12 cellular contexts compared by ENCODE assay signal in genomic region chr3:134911611-134912604, GRCh38.
DNase-seq lines count a peak whose midpoint lies in the region; ATAC-seq and TF ChIP-seq lines count a peak whose summit lies in the region.
"Had no signal": no experiment of that assay in that cellular context is flagged by ENCODE, and none has a peak within 500 bp of the region (broad histone marks: within the 10 kb centered on the region; RNA-seq: fewer than 3 reads in every experiment).

No MANE protein-coding gene starts in this region.

- H3K4me1 ChIP-seq in gastrocnemius medialis, result no peaks in the 10 kb centered on the region

- no peaks in the 10 kb centered on the region for H3K9me3 ChIP-seq in gastrocnemius medialis

- no peaks in the 10 kb centered on the region for H3K36me3 ChIP-seq in gastrocnemius medialis

- intact Hi-C loops in gastrocnemius medialis (cut with DNase I; ENCODE audit: low total_unique reads), result no loop called here

- ATAC-seq in gastrocnemius medialis, result no peak
- no peak for ATAC-seq in GM18873 (IDR thresholded peaks at IDR 0.05; ENCODE audit: low FRiP score, unreplicated experiment)
- no peak for ATAC-seq in HG02884 (IDR thresholded peaks at IDR 0.05; ENCODE audit: unreplicated experiment)

- no peak for TF ChIP-seq POLR2A in gastrocnemius medialis (IDR thresholded peaks at IDR 0.05)

- H3K27me3 ChIP-seq in gastrocnemius medialis, result no peaks in the 10 kb centered on the region

- no peak overlapping the region for H3K27ac ChIP-seq in gastrocnemius medialis

- in situ Hi-C loops in gastrocnemius medialis (cut with MboI; ENCODE audit: low sequenced_read_pairs in 4 of 4), result no loop called here

- H3K4me3 ChIP-seq in gastrocnemius medialis, result no peak overlapping the region

- peak; percentile 53 for DNase-seq in activated effector memory CD4-positive, alpha-beta T cell treated with anti-CD3 and anti-CD28 coated beads, Interleukin-2, amount 50 U/mL, for 16 hours
- no peak for DNase-seq in activated effector memory CD4-positive, alpha-beta T cell treated with Interleukin-2 at 50 U/mL for 16 hours
- DNase-seq in NCI-H526 (lab: John Stamatoyannopoulos, UW) (peak; percentile 68 to 80), mesenteric fat pad (ENCODE audit: low spot score) (peak; percentile 87), gastrocnemius medialis (no peak)
- DNase-seq: Calu3; CD4-positive, CD25-positive, alpha-beta regulatory T cell; H7; Kasumi-1; NCI-H1436 had no signal

- TF ChIP-seq CTCF in gastrocnemius medialis (IDR thresholded peaks at IDR 0.05 in 4 of 5, conservative IDR thresholded peaks at IDR 0.05 in 1 of 5), result no peak

Comparison
In these comparisons a context has a peak if more than half of its experiments do, and no peak if none do; other contexts are left out.
1. DNase-seq: peak in activated effector memory CD4-positive, alpha-beta T cell treated with anti-CD3 and anti-CD28 coated beads, Interleukin-2, amount 50 U/mL, for 16 hours (single experiment), NCI-H526 (2 of 2) and mesenteric fat pad (single experiment); none in activated effector memory CD4-positive, alpha-beta T cell treated with Interleukin-2 at 50 U/mL for 16 hours (single experiment) and gastrocnemius medialis (0 of 2).